Comparison of ENCODE assay signal across 8 cellular contexts in the genomic region with DNA sequence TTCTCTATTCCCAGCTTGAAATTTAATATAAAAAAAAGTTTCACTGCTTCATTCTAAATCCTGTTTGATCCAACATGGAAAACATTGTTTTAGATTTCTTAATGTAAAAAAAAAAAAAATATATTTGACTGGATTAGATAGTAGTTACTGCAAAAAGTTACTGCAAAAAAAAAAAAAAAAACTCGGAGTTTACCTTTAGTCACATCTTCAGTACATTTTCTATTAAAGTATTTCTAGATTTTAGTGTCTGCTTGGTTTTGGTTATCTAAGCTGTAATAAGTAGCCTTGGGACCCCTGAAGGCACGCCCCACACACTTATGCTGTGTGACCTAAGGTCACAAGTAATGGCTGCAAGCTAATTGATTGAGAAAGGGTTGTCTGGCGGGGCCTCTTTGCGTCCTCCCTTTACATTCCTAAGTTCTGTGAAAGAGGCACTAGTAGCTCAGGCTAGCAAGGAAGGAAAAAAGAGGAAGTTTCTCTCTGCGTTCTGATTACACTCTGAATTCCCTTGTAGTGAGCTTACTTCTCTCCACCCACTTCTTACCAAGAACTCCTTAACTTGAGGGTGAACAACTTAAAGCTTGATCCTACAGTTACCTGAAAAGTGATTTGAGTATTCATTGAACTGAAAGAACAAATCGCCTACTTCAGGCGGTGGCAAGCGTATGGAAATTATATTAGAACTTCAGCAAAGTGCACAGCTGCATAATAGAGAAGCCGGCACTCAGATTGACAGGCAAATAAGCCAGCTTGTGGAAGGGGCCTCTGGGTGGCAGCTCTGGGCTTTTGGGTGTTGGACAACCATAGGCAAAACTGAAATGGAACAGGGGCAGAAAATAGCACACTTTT.
DNase-seq lines count a peak whose midpoint lies in the region; ATAC-seq and TF ChIP-seq lines count a peak whose summit lies in the region.

No MANE protein-coding gene starts in this region.

- intact Hi-C loops in head of caudate nucleus (cut with DNase I), result loop anchor here (10.0 kb wide), 1 partner anchor 111 kb away; no protein-coding TSS in a partner anchor

- peak overlapping the region; percentile 89 for H3K4me2 ChIP-seq in osteoblast (ENCODE audit: insufficient read depth, low read length)

- peaks cover 21% of the 10 kb centered on the region for H3K79me2 ChIP-seq in osteoblast (ENCODE audit: insufficient read depth, low read length)

- H3K27ac Mint-ChIP-seq in activated T-cell treated with anti-CD3 and anti-CD28 coated beads, Interleukin-2, amount 50 U/mL, for 72 hours, result no peak overlapping the region

- H3K27me3 Mint-ChIP-seq in activated T-cell treated with anti-CD3 and anti-CD28 coated beads, Interleukin-2, amount 50 U/mL, for 72 hours (ENCODE audit: low read depth), result peaks cover 7% of the 10 kb centered on the region

- peaks cover 33% of the 10 kb centered on the region for H3K4me1 Mint-ChIP-seq in activated T-cell treated with anti-CD3 and anti-CD28 coated beads, Interleukin-2, amount 50 U/mL, for 72 hours (ENCODE audit: low read depth)

- peak; percentile 4 to 29 for DNase-seq in activated T-cell treated with anti-CD3 and anti-CD28 coated beads, Interleukin-2, amount 50 U/mL, for 72 hours
- DNase-seq in activated T-cell treated with anti-CD3 and anti-CD28 coated beads, Interleukin-2, amount 50 U/mL, for 1 hour, result no peak
- DNase-seq in HL-60 (ENCODE audit: low read depth in 1 of 2, low spot score in 1 of 2) (peak in 1 of 2 experiments; percentile 81), head of caudate nucleus (peak; percentile 58 to 93 (median 82)), osteoblast (ENCODE audit: insufficient read length, low spot score, missing footprints) (no peak)
- DNase-seq in effector memory CD4-positive, alpha-beta T cell, result no peak

- H4K20me1 ChIP-seq in osteoblast (ENCODE audit: insufficient read depth, low read length), result no peaks in the 10 kb centered on the region

- no peaks in the 10 kb centered on the region for H3K9me3 ChIP-seq in osteoblast (ENCODE audit: low read depth, low read length)
- no peaks in the 10 kb centered on the region for H3K9me3 ChIP-seq in effector memory CD4-positive, alpha-beta T cell (ENCODE audit: control insufficient read depth, low read length)

- no peak for TF ChIP-seq CTCF in HL-60 (IDR thresholded peaks at IDR 0.05; ENCODE audit: insufficient read depth, low read length)
- peak; percentile 68 for TF ChIP-seq CTCF in VCaP (conservative IDR thresholded peaks at IDR 0.05)
- TF ChIP-seq CTCF in osteoblast (IDR thresholded peaks at IDR 0.05; ENCODE audit: extremely low read depth, low read depth, low read length), result peak; percentile 41

- peak overlapping the region; percentile 23 to 56 for H3K4me3 Mint-ChIP-seq in activated T-cell treated with anti-CD3 and anti-CD28 coated beads, Interleukin-2, amount 50 U/mL, for 72 hours

- peak overlapping the region; percentile 74 for H3K27ac ChIP-seq in HL-60 (replicated peaks)
- peak overlapping the region; percentile 66 for H3K27ac ChIP-seq in VCaP
- peak overlapping the region; percentile 92 for H3K27ac ChIP-seq in osteoblast (ENCODE audit: low read depth, low read length)
- no peak overlapping the region for H3K27ac ChIP-seq in effector memory CD4-positive, alpha-beta T cell (ENCODE audit: insufficient read depth, low read length, poor library complexity, severe bottlenecking)

- H3K9me3 Mint-ChIP-seq in activated T-cell treated with anti-CD3 and anti-CD28 coated beads, Interleukin-2, amount 50 U/mL, for 72 hours, result peaks cover 0 to 3% of the 10 kb centered on the region in 2 donors

- H2AFZ ChIP-seq in osteoblast (ENCODE audit: low read length), result peak overlapping the region; percentile 87

- ATAC-seq in activated T-cell treated with anti-CD3 and anti-CD28 coated beads, Interleukin-2, amount 50 U/mL, for 72 hours (replicated peaks in 1 of 2), result peak in 1 of 2 donors; percentile 75
- ATAC-seq in GM21360 (IDR thresholded peaks at IDR 0.05; ENCODE audit: unreplicated experiment), result no peak

- peaks cover 21% of the 10 kb centered on the region for H3K4me1 ChIP-seq in osteoblast (ENCODE audit: insufficient read depth, low read length)
- no peaks in the 10 kb centered on the region for H3K4me1 ChIP-seq in effector memory CD4-positive, alpha-beta T cell (ENCODE audit: control insufficient read depth, insufficient read depth, low read length, poor library complexity, severe bottlenecking)

- no peak overlapping the region for H3K4me3 ChIP-seq in HL-60 (replicated peaks; ENCODE audit: insufficient read depth, low read length)
- H3K4me3 ChIP-seq in osteoblast (ENCODE audit: insufficient read depth, low read length), result peak overlapping the region; percentile 70
- no peak overlapping the region for H3K4me3 ChIP-seq in effector memory CD4-positive, alpha-beta T cell (ENCODE audit: insufficient read depth, low read depth, low read length, poor library complexity, severe bottlenecking)

- H3K27me3 ChIP-seq in HL-60 (ENCODE audit: insufficient read depth, poor library complexity, severe bottlenecking) (no peaks in the 10 kb centered on the region), osteoblast (ENCODE audit: insufficient read depth, low read length) (no peaks in the 10 kb centered on the region)
- H3K27me3 ChIP-seq in effector memory CD4-positive, alpha-beta T cell (replicated peaks; ENCODE audit: control insufficient read depth, insufficient read depth, low read length, poor library complexity, severe bottlenecking), result no peaks in the 10 kb centered on the region

- H3K36me3 ChIP-seq in osteoblast (ENCODE audit: insufficient read depth, low read length), result no peaks in the 10 kb centered on the region
- no peaks in the 10 kb centered on the region for H3K36me3 ChIP-seq in effector memory CD4-positive, alpha-beta T cell (ENCODE audit: control insufficient read depth, insufficient read depth, low read length)

- peaks cover 0 to 3% of the 10 kb centered on the region in 2 donors for H3K36me3 Mint-ChIP-seq in activated T-cell treated with anti-CD3 and anti-CD28 coated beads, Interleukin-2, amount 50 U/mL, for 72 hours (ENCODE audit: insufficient read depth in 2 of 2)

Comparison
In these comparisons a context has a peak if more than half of its experiments do, and no peak if none do; other contexts are left out.
1. DNase-seq: peak in activated T-cell treated with anti-CD3 and anti-CD28 coated beads, Interleukin-2, amount 50 U/mL, for 72 hours (2 of 2) and head of caudate nucleus (42 of 42); none in activated T-cell treated with anti-CD3 and anti-CD28 coated beads, Interleukin-2, amount 50 U/mL, for 1 hour (single experiment), osteoblast (single experiment) and effector memory CD4-positive, alpha-beta T cell (0 of 3).